10 cellular contexts compared by ENCODE assay signal in the genomic region with DNA sequence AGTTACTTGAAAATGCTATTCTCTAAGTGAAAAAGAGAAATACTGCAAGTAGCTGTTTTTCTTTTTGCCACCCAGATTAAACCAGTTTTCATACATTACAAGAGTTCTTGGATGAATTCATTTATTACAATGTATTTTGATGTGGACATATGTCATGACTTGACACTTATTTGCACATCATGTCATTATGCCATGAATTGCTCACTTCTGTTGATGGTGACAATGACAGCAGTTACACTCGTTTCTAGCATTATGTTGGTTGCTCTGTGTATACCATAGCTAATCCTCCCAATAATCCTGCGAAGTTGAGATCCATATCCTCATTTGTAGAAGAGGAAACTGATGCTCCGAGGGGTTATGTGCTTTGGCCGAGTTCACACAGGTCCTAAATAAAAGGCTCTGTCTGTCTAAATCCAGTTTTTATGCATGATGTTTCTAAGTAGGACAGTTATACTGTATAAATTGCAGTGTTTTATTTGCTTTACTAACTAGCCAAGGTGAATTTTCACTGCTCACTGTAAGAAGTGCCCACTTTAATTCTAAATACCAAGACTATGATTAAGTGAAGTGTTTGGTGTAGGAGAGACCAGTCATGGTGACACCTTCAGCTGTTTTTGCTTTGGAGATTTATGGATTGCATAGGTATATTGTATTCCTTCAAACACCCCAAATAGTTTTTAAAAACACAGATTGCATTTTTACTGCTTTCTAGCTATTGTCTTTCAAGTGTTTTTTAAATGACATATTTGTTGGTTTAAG. TPM values are rescaled to one million over a fixed set of nuclear protein-coding genes. Genes with fewer than 3 reads are reported as not detected.
DNase-seq lines count a peak whose midpoint lies in the region; ATAC-seq and TF ChIP-seq lines count a peak whose summit lies in the region.
"Had no signal": no experiment of that assay in that cellular context is flagged by ENCODE, and none has a peak within 500 bp of the region (broad histone marks: within the 10 kb centered on the region; RNA-seq: fewer than 3 reads in every experiment).

No MANE protein-coding gene starts in this region.

- H3K4me1 ChIP-seq in heart left ventricle (peaks cover 3 to 96% (median 64%) of the 10 kb centered on the region in 12 donors), right atrium auricular region (peaks cover 0 to 75% of the 10 kb centered on the region in 2 donors), mesenchymal stem cell (ENCODE audit: control insufficient read depth, insufficient read depth, low read depth, low read length) (peaks cover 6% of the 10 kb centered on the region)

- H4K91ac ChIP-seq in mesenchymal stem cell (ENCODE audit: low read length), result no peak overlapping the region

- no peak overlapping the region for H2BK12ac ChIP-seq in mesenchymal stem cell (ENCODE audit: low read length in 2 of 2)

- intact Hi-C loops in heart left ventricle (cut with DNase I), result loop anchor here in 2 of 10 donors (10.0 kb wide), 1 partner anchor 52 kb away; a partner anchor contains a TSS

- peak overlapping the region; percentile 31 for H3K9ac ChIP-seq in mesenchymal stem cell (ENCODE audit: low read length)

- no peak overlapping the region for H3K14ac ChIP-seq in mesenchymal stem cell (ENCODE audit: low read length in 2 of 2)

- H3K18ac ChIP-seq in mesenchymal stem cell (ENCODE audit: low read depth in 1 of 2, low read length in 2 of 2), result no peak overlapping the region

- H3K27ac ChIP-seq in heart left ventricle (peak overlapping the region in 10 of 12 donors; percentile 10 to 67 (median 53)), right atrium auricular region (no peak overlapping the region), VCaP (peak overlapping the region; percentile 59), mesenchymal stem cell (ENCODE audit: low read length, poor library complexity, severe bottlenecking) (no peak overlapping the region)

- no peak overlapping the region for H4K8ac ChIP-seq in mesenchymal stem cell (ENCODE audit: low read length)

- TF ChIP-seq POLR2A in heart left ventricle (IDR thresholded peaks at IDR 0.05), result no peak

- no peak overlapping the region for H2AK5ac ChIP-seq in mesenchymal stem cell (ENCODE audit: low read length, severe bottlenecking)

- DNase-seq in heart left ventricle (no peak), right atrium auricular region (ENCODE audit: low spot score) (no peak), mesenchymal stem cell (no peak), cerebellar nuclear complex (lab: John Stamatoyannopoulos, UW) (no peak)
- no peak for DNase-seq in activated effector memory CD4-positive, alpha-beta T cell treated with Interleukin-2 at 50 U/mL for 16 hours
- no peak for DNase-seq in stimulated activated CD4-positive, alpha-beta T cell treated with anti-CD3 and anti-CD28 coated beads, Interleukin-4, amount 100 ng/mL, for 24 hours
- DNase-seq in activated CD8-positive, alpha-beta memory T cell treated with anti-CD3 and anti-CD28 coated beads, Interleukin-2, amount 50 U/mL, for 4 hours, result no peak
- DNase-seq: NCI-H1105 had no signal

- no peaks in the 10 kb centered on the region for H3K27me3 ChIP-seq in heart left ventricle
- H3K27me3 ChIP-seq in right atrium auricular region, result no peaks in the 10 kb centered on the region
- no peaks in the 10 kb centered on the region for H3K27me3 ChIP-seq in mesenchymal stem cell (ENCODE audit: control insufficient read depth in 1 of 2, insufficient read depth in 1 of 2, low read length in 2 of 2)

- H2BK120ac ChIP-seq in mesenchymal stem cell (ENCODE audit: low read depth, low read length), result no peak overlapping the region

- H3K79me1 ChIP-seq in mesenchymal stem cell (replicated peaks; ENCODE audit: low read length, poor library complexity, severe bottlenecking), result no peaks in the 10 kb centered on the region

- H2AFZ ChIP-seq in mesenchymal stem cell (ENCODE audit: low read depth, low read length), result no peak overlapping the region

- no peak overlapping the region for H3K4me3 ChIP-seq in heart left ventricle
- no peak overlapping the region for H3K4me3 ChIP-seq in right atrium auricular region
- H3K4me3 ChIP-seq in mesenchymal stem cell (ENCODE audit: insufficient read depth in 1 of 2, low read depth in 1 of 2, low read length in 2 of 2), result no peak overlapping the region
- H3K4me3 ChIP-seq: skin epidermis had no signal

- WGBS in heart left ventricle, 4 donors, result 56 to 71% (median 57%) methylated on average over 4 of the region's 4 CpGs
- 100% methylated on average over 3 of the region's 4 CpGs for WGBS in mesenchymal stem cell

- H2BK15ac ChIP-seq in mesenchymal stem cell (ENCODE audit: low read depth, poor library complexity, severe bottlenecking), result no peak overlapping the region

- H3K4me2 ChIP-seq in mesenchymal stem cell (ENCODE audit: low read length, poor library complexity, severe bottlenecking), result no peak overlapping the region

- H3K4ac ChIP-seq in mesenchymal stem cell (ENCODE audit: low read depth in 1 of 2, low read length in 2 of 2), result no peak overlapping the region

- H3K36me3 ChIP-seq in heart left ventricle (peaks cover 0 to 6% (median 0%) of the 10 kb centered on the region in 9 donors), right atrium auricular region (no peaks in the 10 kb centered on the region), mesenchymal stem cell (ENCODE audit: control insufficient read depth in 1 of 2, insufficient read depth in 2 of 2, low read depth in 1 of 2, low read length in 2 of 2) (peaks cover 5 to 17% of the 10 kb centered on the region in 2 experiments)

- no peak overlapping the region for H2BK5ac ChIP-seq in mesenchymal stem cell (ENCODE audit: low read depth, low read length, poor library complexity, severe bottlenecking)

- no peak for ATAC-seq in heart left ventricle

- TF ChIP-seq CTCF in heart left ventricle (IDR thresholded peaks at IDR 0.05), result no peak
- TF ChIP-seq CTCF in right atrium auricular region (IDR thresholded peaks at IDR 0.05), result no peak
- no peak for TF ChIP-seq CTCF in VCaP (conservative IDR thresholded peaks at IDR 0.05)

- no peaks in the 10 kb centered on the region for H3K9me3 ChIP-seq in heart left ventricle
- no peaks in the 10 kb centered on the region for H3K9me3 ChIP-seq in right atrium auricular region
- H3K9me3 ChIP-seq in mesenchymal stem cell (ENCODE audit: control insufficient read depth, low read length), result no peaks in the 10 kb centered on the region

- no peak overlapping the region for H3K23ac ChIP-seq in mesenchymal stem cell (ENCODE audit: low read length in 2 of 2)

RNA-seq across cellular contexts. Expression of a gene that starts 56.7 kb away (rescaled TPM):
- total RNA-seq in heart left ventricle (10 to 100 TPM; 22.8 to 52.7 (median 38.8) TPM), right atrium auricular region (10 to 100 TPM; 20.5 to 22.8 TPM)
- 10 to 100 TPM; 16.1 to 19.3 TPM for polyA plus RNA-seq in heart left ventricle
- 15.2 TPM for polyA plus RNA-seq in mesenchymal stem cell (2013, experiment 1 of 2)
- 14.8 TPM for polyA plus RNA-seq in mesenchymal stem cell (2013, experiment 2 of 2)

Comparison
In these comparisons a context has a peak if more than half of its experiments do, and no peak if none do; other contexts are left out.
1. H3K27ac ChIP-seq: peak in heart left ventricle (10 of 12) and VCaP (single experiment); none in right atrium auricular region (0 of 2) and mesenchymal stem cell (single experiment).